Comparison of ENCODE assay signal across 6 cellular contexts in the genomic region with DNA sequence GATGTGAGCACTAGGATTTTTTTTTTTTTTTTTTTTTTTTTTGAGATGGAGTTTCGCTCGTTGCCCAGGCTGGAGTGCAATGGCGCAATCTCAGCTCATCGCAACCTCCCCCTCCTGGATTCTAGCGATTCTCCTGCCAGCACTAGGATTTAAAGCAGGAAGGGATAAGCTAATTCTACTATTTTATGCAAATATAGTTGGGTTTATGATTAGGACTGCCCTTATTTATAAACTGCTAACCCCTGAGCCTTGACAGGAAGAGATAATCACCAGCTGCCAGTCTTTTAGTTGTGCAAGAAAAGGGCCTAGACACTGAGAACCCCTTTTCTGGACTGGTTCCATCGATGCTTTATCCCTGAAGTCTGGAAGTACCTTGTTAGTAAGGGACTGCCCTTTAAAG.
"Had no signal": no experiment of that assay in that cellular context is flagged by ENCODE, and none has a peak within 500 bp of the region (broad histone marks: within the 10 kb centered on the region; RNA-seq: fewer than 3 reads in every experiment).

No MANE protein-coding gene starts in this region.

- DNase-seq: IMR-90, KBM-7, KG1 had no signal

- H3K27ac ChIP-seq: HL-60 had no signal

- H3K27ac Mint-ChIP-seq: IgD-negative memory B cell had no signal

- H3K27me3 Mint-ChIP-seq: IgD-negative memory B cell had no signal

- H3K4me3 ChIP-seq: K562 had no signal
